Comparison of ENCODE assay signal across 1 cellular context in the genomic region with DNA sequence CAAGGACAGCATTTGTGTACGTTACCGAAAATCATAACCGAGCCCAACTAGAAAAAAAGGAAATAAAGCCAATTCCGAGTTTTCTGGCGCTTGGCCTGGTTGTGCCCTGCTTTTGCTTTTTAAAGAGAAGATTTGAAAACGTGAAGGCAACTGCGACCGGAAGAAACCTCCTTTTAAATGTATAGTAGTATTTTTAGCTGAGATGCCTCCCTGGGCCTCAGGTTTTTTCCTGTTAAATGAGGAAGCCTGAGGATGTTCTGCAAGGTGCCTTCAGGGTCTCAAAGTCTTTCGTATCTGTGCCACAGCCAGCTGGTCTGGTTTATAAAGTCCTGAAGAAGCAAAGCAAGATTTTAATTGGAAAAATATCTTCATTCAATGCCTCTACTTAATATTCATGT.
TF ChIP-seq lines count a peak whose summit lies in the region.

No MANE protein-coding gene starts in this region.

TF ChIP-seq in IMR-90, 13 proteins besides CTCF, POLR2A, EP300 and RAD21:
- TF ChIP-seq MAZ (IDR thresholded peaks at IDR 0.05; ENCODE audit: borderline replicate concordance, low read depth, low read length) (no peak), MAFK (IDR thresholded peaks at IDR 0.05; ENCODE audit: low read depth, low read length) (no peak), NFE2L2 (IDR thresholded peaks at IDR 0.05; ENCODE audit: low read depth, low read length) (no peak), MXI1 (IDR thresholded peaks at IDR 0.05; ENCODE audit: borderline replicate concordance, low read depth, low read length) (no peak), CHD1 (IDR thresholded peaks at IDR 0.05; ENCODE audit: low read depth, low read length) (no peak), FOS (IDR thresholded peaks at IDR 0.05; ENCODE audit: low read depth, low read length) (no peak), BHLHE40 (IDR thresholded peaks at IDR 0.05; ENCODE audit: low read depth, low read length) (no peak), SMC3 (IDR thresholded peaks at IDR 0.05; ENCODE audit: low read depth, low read length) (no peak)
- TF ChIP-seq, protein P1, sequence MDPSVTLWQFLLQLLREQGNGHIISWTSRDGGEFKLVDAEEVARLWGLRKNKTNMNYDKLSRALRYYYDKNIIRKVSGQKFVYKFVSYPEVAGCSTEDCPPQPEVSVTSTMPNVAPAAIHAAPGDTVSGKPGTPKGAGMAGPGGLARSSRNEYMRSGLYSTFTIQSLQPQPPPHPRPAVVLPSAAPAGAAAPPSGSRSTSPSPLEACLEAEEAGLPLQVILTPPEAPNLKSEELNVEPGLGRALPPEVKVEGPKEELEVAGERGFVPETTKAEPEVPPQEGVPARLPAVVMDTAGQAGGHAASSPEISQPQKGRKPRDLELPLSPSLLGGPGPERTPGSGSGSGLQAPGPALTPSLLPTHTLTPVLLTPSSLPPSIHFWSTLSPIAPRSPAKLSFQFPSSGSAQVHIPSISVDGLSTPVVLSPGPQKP (IDR thresholded peaks at IDR 0.05; ENCODE audit: borderline replicate concordance, low read depth, low read length): no peak
